Comparison of ENCODE assay signal across 8 cellular contexts in genomic region chr15:44560926-44561325, GRCh38. TPM values are rescaled to one million over a fixed set of nuclear protein-coding genes. Genes with fewer than 3 reads are reported as not detected.
A peak's percentile ranks its signal among the peaks of the same experiment; 100 is the strongest.
DNase-seq lines count a peak whose midpoint lies in the region; ATAC-seq, FAIRE-seq and TF ChIP-seq lines count a peak whose summit lies in the region.
"Not testable (repeated sequence)": the region's sequence is repeated elsewhere in the genome, so short reads cannot be mapped to it uniquely, and the experiment has no call there.

No MANE protein-coding gene starts in this region.

- peak; percentile 18 to 33 for ATAC-seq in CD4-positive, CD25-positive, alpha-beta regulatory T cell (ENCODE audit: low read depth in 2 of 2)
- ATAC-seq in T-helper 17 cell: peak; percentile 70
- ATAC-seq in activated CD8-positive, alpha-beta T cell treated with anti-CD3 and anti-CD28 coated beads, Interleukin-2, amount 10 ng/mL, durations not matched to agents 7 days and 5 days: peak; percentile 57
- peak; percentile 54 for ATAC-seq in central memory CD8-positive, alpha-beta T cell (replicated peaks; ENCODE audit: extremely low read depth, poor library complexity, severe bottlenecking)
- peak; percentile 64 to 91 for ATAC-seq in naive thymus-derived CD8-positive, alpha-beta T cell

- H3K27me3 ChIP-seq in CD4-positive, CD25-positive, alpha-beta regulatory T cell (ENCODE audit: control insufficient read depth, insufficient read depth, low read length): not testable (repeated sequence)

- peaks cover 44% of the 10 kb centered on the region for H3K36me3 Mint-ChIP-seq in CD4-positive, CD25-positive, alpha-beta regulatory T cell
- H3K36me3 Mint-ChIP-seq in T-helper 17 cell (ENCODE audit: low read depth): peaks cover 11% of the 10 kb centered on the region
- peaks cover 78% of the 10 kb centered on the region for H3K36me3 Mint-ChIP-seq in activated CD8-positive, alpha-beta T cell treated with anti-CD3 and anti-CD28 coated beads, Interleukin-2, amount 10 ng/mL, durations not matched to agents 7 days and 5 days (ENCODE audit: low read depth)
- peaks cover 65% of the 10 kb centered on the region for H3K36me3 Mint-ChIP-seq in activated naive CD4-positive, alpha-beta T cell treated with anti-CD3 and anti-CD28 coated beads, Interleukin-2, amount 10 ng/mL, durations not matched to agents 7 days and 5 days
- H3K36me3 Mint-ChIP-seq in central memory CD8-positive, alpha-beta T cell (ENCODE audit: insufficient read depth): peaks cover 62% of the 10 kb centered on the region
- peaks cover 0 to 89% (median 25%) of the 10 kb centered on the region in 3 donors for H3K36me3 Mint-ChIP-seq in naive thymus-derived CD8-positive, alpha-beta T cell
- H3K36me3 Mint-ChIP-seq in type B pancreatic cell: peaks cover 49% of the 10 kb centered on the region

- FAIRE-seq in GM18507 (lab: Jason Lieb, UNC): peak; percentile 12

- H3K4me3 Mint-ChIP-seq in CD4-positive, CD25-positive, alpha-beta regulatory T cell: peak overlapping the region in 1 of 4 donors; percentile 1
- not testable (repeated sequence) for H3K4me3 Mint-ChIP-seq in T-helper 17 cell; activated CD8-positive, alpha-beta T cell treated with anti-CD3 and anti-CD28 coated beads, Interleukin-2, amount 10 ng/mL, durations not matched to agents 7 days and 5 days; activated naive CD4-positive, alpha-beta T cell treated with anti-CD3 and anti-CD28 coated beads, Interleukin-2, amount 10 ng/mL, durations not matched to agents 7 days and 5 days; central memory CD8-positive, alpha-beta T cell; type B pancreatic cell
- peak overlapping the region in 4 of 10 donors; percentile 8 to 27 (median 18) for H3K4me3 Mint-ChIP-seq in naive thymus-derived CD8-positive, alpha-beta T cell

- not testable (repeated sequence) for H3K9me3 Mint-ChIP-seq in CD4-positive, CD25-positive, alpha-beta regulatory T cell; activated CD8-positive, alpha-beta T cell treated with anti-CD3 and anti-CD28 coated beads, Interleukin-2, amount 10 ng/mL, durations not matched to agents 7 days and 5 days (ENCODE audit: insufficient read depth); activated naive CD4-positive, alpha-beta T cell treated with anti-CD3 and anti-CD28 coated beads, Interleukin-2, amount 10 ng/mL, durations not matched to agents 7 days and 5 days; central memory CD8-positive, alpha-beta T cell; naive thymus-derived CD8-positive, alpha-beta T cell; type B pancreatic cell

- H3K4me1 Mint-ChIP-seq in CD4-positive, CD25-positive, alpha-beta regulatory T cell: peaks cover 0 to 32% (median 23%) of the 10 kb centered on the region in 4 donors
- peaks cover 19% of the 10 kb centered on the region for H3K4me1 Mint-ChIP-seq in T-helper 17 cell
- peaks cover 19% of the 10 kb centered on the region for H3K4me1 Mint-ChIP-seq in activated CD8-positive, alpha-beta T cell treated with anti-CD3 and anti-CD28 coated beads, Interleukin-2, amount 10 ng/mL, durations not matched to agents 7 days and 5 days (ENCODE audit: low read depth)
- peaks cover 22% of the 10 kb centered on the region for H3K4me1 Mint-ChIP-seq in activated naive CD4-positive, alpha-beta T cell treated with anti-CD3 and anti-CD28 coated beads, Interleukin-2, amount 10 ng/mL, durations not matched to agents 7 days and 5 days
- H3K4me1 Mint-ChIP-seq in central memory CD8-positive, alpha-beta T cell: peaks cover 21% of the 10 kb centered on the region
- H3K4me1 Mint-ChIP-seq in naive thymus-derived CD8-positive, alpha-beta T cell: peaks cover 16 to 32% (median 28%) of the 10 kb centered on the region in 4 donors
- H3K4me1 Mint-ChIP-seq in type B pancreatic cell (ENCODE audit: unreplicated experiment): not testable (repeated sequence)

- not testable (repeated sequence) for DNase-seq in CD4-positive, CD25-positive, alpha-beta regulatory T cell; GM18507 (ENCODE audit: extremely low spot score, insufficient read length, low read depth); T-helper 17 cell; activated CD8-positive, alpha-beta T cell treated with anti-CD3 and anti-CD28 coated beads, Interleukin-2, amount 10 ng/mL, durations not matched to agents 7 days and 5 days; activated naive CD4-positive, alpha-beta T cell treated with anti-CD3 and anti-CD28 coated beads, Interleukin-2, amount 10 ng/mL, durations not matched to agents 7 days and 5 days; central memory CD8-positive, alpha-beta T cell (ENCODE audit: low spot score in 2 of 2); type B pancreatic cell (ENCODE audit: extremely low spot score, unreplicated experiment)
- DNase-seq in naive thymus-derived CD8-positive, alpha-beta T cell: peak in 3 of 10 donors; percentile 37 to 65 (median 57)

- H3K9me3 ChIP-seq in CD4-positive, CD25-positive, alpha-beta regulatory T cell (ENCODE audit: control insufficient read depth in 2 of 2, low read length in 2 of 2); T-helper 17 cell (ENCODE audit: control insufficient read depth, low read length, poor library complexity, severe bottlenecking): not testable (repeated sequence)

- CTCF ChIA-PET in activated CD8-positive, alpha-beta T cell treated with anti-CD3 and anti-CD28 coated beads, Interleukin-2, amount 10 ng/mL, durations not matched to agents 7 days and 5 days (lab: Charles Lee): interaction anchor here (1.4 kb wide), 2 partner anchors 15 to 18 kb away, joined by 3 to 4 read pairs; no protein-coding TSS in a partner anchor
- CTCF ChIA-PET in activated naive CD4-positive, alpha-beta T cell treated with anti-CD3 and anti-CD28 coated beads, Interleukin-2, amount 10 ng/mL, durations not matched to agents 7 days and 5 days (lab: Charles Lee): not testable (repeated sequence)

- H3K4me1 ChIP-seq in CD4-positive, CD25-positive, alpha-beta regulatory T cell (ENCODE audit: control insufficient read depth, insufficient read depth, low read length, poor library complexity, severe bottlenecking): not testable (repeated sequence)

- not testable (repeated sequence) for H3K27me3 Mint-ChIP-seq in CD4-positive, CD25-positive, alpha-beta regulatory T cell; T-helper 17 cell; activated CD8-positive, alpha-beta T cell treated with anti-CD3 and anti-CD28 coated beads, Interleukin-2, amount 10 ng/mL, durations not matched to agents 7 days and 5 days (ENCODE audit: low read depth); activated naive CD4-positive, alpha-beta T cell treated with anti-CD3 and anti-CD28 coated beads, Interleukin-2, amount 10 ng/mL, durations not matched to agents 7 days and 5 days; central memory CD8-positive, alpha-beta T cell; naive thymus-derived CD8-positive, alpha-beta T cell; type B pancreatic cell

- H3K36me3 ChIP-seq in CD4-positive, CD25-positive, alpha-beta regulatory T cell (ENCODE audit: control insufficient read depth, insufficient read depth, low read length): peaks cover 93% of the 10 kb centered on the region

- H3K4me3 ChIP-seq in CD4-positive, CD25-positive, alpha-beta regulatory T cell (ENCODE audit: low read depth, low read length): not testable (repeated sequence)

- peak overlapping the region; percentile 9 for H3K27ac ChIP-seq in CD4-positive, CD25-positive, alpha-beta regulatory T cell (ENCODE audit: insufficient read depth, low read length, poor library complexity, severe bottlenecking)

- H3K27ac Mint-ChIP-seq in CD4-positive, CD25-positive, alpha-beta regulatory T cell: peak overlapping the region; percentile 59 to 86 (median 66)
- peak overlapping the region; percentile 4 for H3K27ac Mint-ChIP-seq in T-helper 17 cell
- H3K27ac Mint-ChIP-seq in activated CD8-positive, alpha-beta T cell treated with anti-CD3 and anti-CD28 coated beads, Interleukin-2, amount 10 ng/mL, durations not matched to agents 7 days and 5 days: peak overlapping the region; percentile 63
- H3K27ac Mint-ChIP-seq in activated naive CD4-positive, alpha-beta T cell treated with anti-CD3 and anti-CD28 coated beads, Interleukin-2, amount 10 ng/mL, durations not matched to agents 7 days and 5 days: peak overlapping the region; percentile 82
- peak overlapping the region; percentile 35 for H3K27ac Mint-ChIP-seq in central memory CD8-positive, alpha-beta T cell (ENCODE audit: low read depth)
- H3K27ac Mint-ChIP-seq in naive thymus-derived CD8-positive, alpha-beta T cell: peak overlapping the region in 9 of 10 donors; percentile 32 to 89 (median 67)
- H3K27ac Mint-ChIP-seq in type B pancreatic cell: peak overlapping the region; percentile 39

- POLR2A ChIA-PET in activated CD8-positive, alpha-beta T cell treated with anti-CD3 and anti-CD28 coated beads, Interleukin-2, amount 10 ng/mL, durations not matched to agents 7 days and 5 days (lab: Charles Lee): interaction anchor here (0.6 kb wide), 1 partner anchor 272 kb away, joined by 4 read pairs; the partner anchor contains the start of gene GOLM2
- POLR2A ChIA-PET in naive thymus-derived CD8-positive, alpha-beta T cell (lab: Charles Lee): not testable (repeated sequence)

- TF ChIP-seq CTCF in type B pancreatic cell (conservative IDR thresholded peaks at IDR 0.05): not testable (repeated sequence)

RNA-seq across cellular contexts. Expression of gene EIF3J, which starts 24.0 kb away (rescaled TPM):
- 80.4 TPM for total RNA-seq in CD4-positive, CD25-positive, alpha-beta regulatory T cell
- polyA plus RNA-seq in CD4-positive, CD25-positive, alpha-beta regulatory T cell: 10 to 100 TPM; 18.2 to 29.0 (median 22.0) TPM
- total RNA-seq in T-helper 17 cell (10 to 100 TPM; 52.7 to 73.1 TPM), type B pancreatic cell (ENCODE audit: low replicate concordance) (60.9 and 91.1 TPM in 2 replicates)
- total RNA-seq in activated CD8-positive, alpha-beta T cell treated with anti-CD3 and anti-CD28 coated beads, Interleukin-2, amount 10 ng/mL, durations not matched to agents 7 days and 5 days: 100 to 1,000 TPM in 1 of 2 experiments, 10 to 100 TPM in 1; 91.6 to 100 TPM
- total RNA-seq in naive thymus-derived CD8-positive, alpha-beta T cell: 10 to 100 TPM; 70.9 to 77.4 TPM
- polyA plus RNA-seq in naive thymus-derived CD8-positive, alpha-beta T cell: 10 to 100 TPM; 15.3 to 18.4 (median 16.2) TPM

Comparison
In these comparisons a context has a peak if more than half of its experiments do, and no peak if none do; other contexts are left out.
1. ATAC-seq: peak in every context shown above with its lines; median percentile 78 in naive thymus-derived CD8-positive, alpha-beta T cell; 70 in T-helper 17 cell; 57 in activated CD8-positive, alpha-beta T cell treated with anti-CD3 and anti-CD28 coated beads, Interleukin-2, amount 10 ng/mL, durations not matched to agents 7 days and 5 days; 54 in central memory CD8-positive, alpha-beta T cell; 26 in CD4-positive, CD25-positive, alpha-beta regulatory T cell.
2. H3K27ac Mint-ChIP-seq: peak in every context shown above with its lines; median percentile 82 in activated naive CD4-positive, alpha-beta T cell treated with anti-CD3 and anti-CD28 coated beads, Interleukin-2, amount 10 ng/mL, durations not matched to agents 7 days and 5 days; 67 in naive thymus-derived CD8-positive, alpha-beta T cell; 66 in CD4-positive, CD25-positive, alpha-beta regulatory T cell; 63 in activated CD8-positive, alpha-beta T cell treated with anti-CD3 and anti-CD28 coated beads, Interleukin-2, amount 10 ng/mL, durations not matched to agents 7 days and 5 days; 39 in type B pancreatic cell; 35 in central memory CD8-positive, alpha-beta T cell; 4 in T-helper 17 cell.